Comparison of ENCODE assay signal across 12 cellular contexts in the genomic region with DNA sequence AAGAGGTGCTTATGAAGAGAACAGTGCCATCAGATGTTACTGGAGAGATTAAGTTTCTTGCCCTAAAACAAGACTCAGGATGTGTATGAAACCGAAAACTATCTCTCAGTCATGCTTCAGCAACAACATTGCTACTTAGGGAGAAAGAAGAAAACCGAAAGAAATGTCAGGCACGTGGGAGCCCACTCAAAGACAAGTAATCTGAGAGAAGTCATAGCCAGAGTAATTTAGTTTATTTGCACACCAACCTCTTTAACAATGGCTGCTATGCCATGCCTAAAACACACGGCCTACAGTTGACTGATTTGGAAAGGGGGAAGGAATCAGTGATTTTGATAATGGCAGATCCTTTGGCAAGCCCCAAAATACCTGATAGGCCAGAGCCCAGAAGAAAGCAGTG.
A peak's percentile ranks its signal among the peaks of the same experiment; 100 is the strongest.
DNase-seq lines count a peak whose midpoint lies in the region; ATAC-seq and TF ChIP-seq lines count a peak whose summit lies in the region.
"Had no signal": no experiment of that assay in that cellular context is flagged by ENCODE, and none has a peak within 500 bp of the region (broad histone marks: within the 10 kb centered on the region; RNA-seq: fewer than 3 reads in every experiment).

No MANE protein-coding gene starts in this region.

- H3K4me1 ChIP-seq in PC-3 (ENCODE audit: insufficient read depth, low read length): no peaks in the 10 kb centered on the region
- peaks cover 5 to 11% of the 10 kb centered on the region in 2 donors for H3K4me1 ChIP-seq in naive thymus-derived CD4-positive, alpha-beta T cell (ENCODE audit: control insufficient read depth in 2 of 2, insufficient read depth in 2 of 2, low read length in 2 of 2)
- H3K4me1 ChIP-seq in Karpas-422 (ENCODE audit: low read length): peaks cover 31% of the 10 kb centered on the region

- no peak overlapping the region for H3K27ac ChIP-seq in PC-3 (ENCODE audit: low read length)
- no peak overlapping the region for H3K27ac ChIP-seq in naive thymus-derived CD4-positive, alpha-beta T cell (ENCODE audit: low read depth, low read length)
- no peak overlapping the region for H3K27ac ChIP-seq in Karpas-422 (ENCODE audit: low read length)
- H3K27ac ChIP-seq: neural progenitor cell had no signal

- no peak overlapping the region for H3K9ac ChIP-seq in PC-3 (ENCODE audit: low read length)
- no peak overlapping the region for H3K9ac ChIP-seq in Karpas-422 (ENCODE audit: low read length)
- H3K9ac ChIP-seq: neural progenitor cell had no signal

- H3K27me3 ChIP-seq in PC-3 (ENCODE audit: low read length) (peaks cover 37% of the 10 kb centered on the region), Karpas-422 (ENCODE audit: low read length) (no peaks in the 10 kb centered on the region)
- no peaks in the 10 kb centered on the region for H3K27me3 ChIP-seq in naive thymus-derived CD4-positive, alpha-beta T cell (ENCODE audit: control insufficient read depth in 2 of 2, insufficient read depth in 2 of 2, low read length in 2 of 2)

- POLR2A ChIA-PET in PC-3 (lab: Charles Lee; ENCODE audit: unreplicated experiment): no interaction called here
- POLR2A ChIA-PET in naive thymus-derived CD4-positive, alpha-beta T cell (lab: Charles Lee): no interaction called here

- H3K27ac Mint-ChIP-seq in naive thymus-derived CD4-positive, alpha-beta T cell: no peak overlapping the region
- H3K27ac Mint-ChIP-seq: neural progenitor cell had no signal

- no peaks in the 10 kb centered on the region for H3K36me3 ChIP-seq in PC-3 (ENCODE audit: low read depth, low read length)
- no peaks in the 10 kb centered on the region for H3K36me3 ChIP-seq in naive thymus-derived CD4-positive, alpha-beta T cell (ENCODE audit: control insufficient read depth in 2 of 3, insufficient read depth in 3 of 3, low read length in 3 of 3)
- no peaks in the 10 kb centered on the region for H3K36me3 ChIP-seq in Karpas-422 (ENCODE audit: insufficient read depth, low read length)
- H3K36me3 ChIP-seq: neural progenitor cell had no signal

- ATAC-seq in GM18519 (IDR thresholded peaks at IDR 0.05; ENCODE audit: low FRiP score, unreplicated experiment) (peak; percentile 89), GM21423 (IDR thresholded peaks at IDR 0.05; ENCODE audit: unreplicated experiment) (peak; percentile 72), HG03108 (IDR thresholded peaks at IDR 0.05; ENCODE audit: unreplicated experiment) (peak; percentile 60), PC-3 (no peak)
- ATAC-seq in naive thymus-derived CD4-positive, alpha-beta T cell: no peak

- H2AFZ ChIP-seq in PC-3 (ENCODE audit: low read length) (no peak overlapping the region), Karpas-422 (ENCODE audit: low read length) (no peak overlapping the region)
- H2AFZ ChIP-seq: neural progenitor cell had no signal

- H3K9me3 ChIP-seq in PC-3 (ENCODE audit: low read length) (no peaks in the 10 kb centered on the region), Karpas-422 (ENCODE audit: low read length) (no peaks in the 10 kb centered on the region)
- H3K9me3 ChIP-seq in naive thymus-derived CD4-positive, alpha-beta T cell (ENCODE audit: control insufficient read depth in 2 of 3, low read length in 3 of 3): no peaks in the 10 kb centered on the region

- H3F3A ChIP-seq in PC-3 (ENCODE audit: low read length, unreplicated experiment): no peaks in the 10 kb centered on the region

- H3K36me3 Mint-ChIP-seq in naive thymus-derived CD4-positive, alpha-beta T cell: peaks cover 0 to 6% (median 0%) of the 10 kb centered on the region in 5 donors
- H3K36me3 Mint-ChIP-seq: neural progenitor cell had no signal

- TF ChIP-seq CTCF in PC-3 (conservative IDR thresholded peaks at IDR 0.05; ENCODE audit: low read depth, low read length): no peak

- H3K27me3 Mint-ChIP-seq in naive thymus-derived CD4-positive, alpha-beta T cell: peaks cover 0 to 8% (median 0%) of the 10 kb centered on the region in 5 donors
- H3K27me3 Mint-ChIP-seq: central memory CD8-positive, alpha-beta T cell had no signal

- CTCF ChIA-PET in PC-3 (lab: Charles Lee): no interaction called here
- CTCF ChIA-PET in naive thymus-derived CD4-positive, alpha-beta T cell (lab: Charles Lee): no interaction called here

- peaks cover 0 to 18% (median 16%) of the 10 kb centered on the region in 7 donors for H3K4me1 Mint-ChIP-seq in naive thymus-derived CD4-positive, alpha-beta T cell
- H3K4me1 Mint-ChIP-seq: central memory CD8-positive, alpha-beta T cell had no signal

- no peaks in the 10 kb centered on the region for H3K79me2 ChIP-seq in PC-3 (ENCODE audit: low read length)
- H3K79me2 ChIP-seq in Karpas-422 (ENCODE audit: low read length): no peaks in the 10 kb centered on the region

- peaks cover 0 to under 1% (median 0%) of the 10 kb centered on the region in 11 donors for H3K9me3 Mint-ChIP-seq in naive thymus-derived CD4-positive, alpha-beta T cell
- H3K9me3 Mint-ChIP-seq: central memory CD8-positive, alpha-beta T cell; neural progenitor cell had no signal

- H4K20me1 ChIP-seq in PC-3 (ENCODE audit: low read length): no peaks in the 10 kb centered on the region
- H4K20me1 ChIP-seq in Karpas-422 (ENCODE audit: insufficient read depth, low read depth, low read length): no peaks in the 10 kb centered on the region

- no peak overlapping the region for H3K4me3 Mint-ChIP-seq in naive thymus-derived CD4-positive, alpha-beta T cell
- H3K4me3 Mint-ChIP-seq: central memory CD8-positive, alpha-beta T cell; neural progenitor cell had no signal

- no TSS peak for BruUV-seq in PC-3 (replicated peaks; lab: Mats Ljungman, UMichigan)

- no peaks in the 10 kb centered on the region for H3K9me2 ChIP-seq in PC-3 (replicated peaks; ENCODE audit: low read length)
- H3K9me2 ChIP-seq in Karpas-422 (replicated peaks; ENCODE audit: insufficient read depth, low read length): no peaks in the 10 kb centered on the region

- intact Hi-C loops in PC-3 (cut with micrococcal nuclease): no loop called here
- intact Hi-C loops in naive thymus-derived CD4-positive, alpha-beta T cell (cut with micrococcal nuclease): no loop called here

- DNase-seq in left kidney (ENCODE audit: low read depth, low spot score) (peak; percentile 81), PC-3 (no peak), NCI-H82 (lab: John Stamatoyannopoulos, UW) (no peak), Karpas-422 (no peak)
- no peak for DNase-seq in naive thymus-derived CD4-positive, alpha-beta T cell
- DNase-seq: hypothalamus, SHP77 had no signal

- H3K4me2 ChIP-seq in PC-3 (ENCODE audit: low read length) (no peak overlapping the region), Karpas-422 (ENCODE audit: low read depth, low read length, poor library complexity, severe bottlenecking) (no peak overlapping the region)
- H3K4me2 ChIP-seq: neural progenitor cell had no signal

- H3K4me3 ChIP-seq in PC-3 (ENCODE audit: low read length) (no peak overlapping the region), Karpas-422 (ENCODE audit: low read length) (no peak overlapping the region)
- no peak overlapping the region for H3K4me3 ChIP-seq in naive thymus-derived CD4-positive, alpha-beta T cell (ENCODE audit: low read length)
- H3K4me3 ChIP-seq: neural progenitor cell had no signal

Comparison
In these comparisons a context has a peak if more than half of its experiments do, and no peak if none do; other contexts are left out.
1. ATAC-seq: peak in GM18519 (single experiment), GM21423 (single experiment) and HG03108 (single experiment); none in PC-3 (single experiment) and naive thymus-derived CD4-positive, alpha-beta T cell (single experiment).